Comparison of ENCODE assay signal across 14 cellular contexts in the genomic region with DNA sequence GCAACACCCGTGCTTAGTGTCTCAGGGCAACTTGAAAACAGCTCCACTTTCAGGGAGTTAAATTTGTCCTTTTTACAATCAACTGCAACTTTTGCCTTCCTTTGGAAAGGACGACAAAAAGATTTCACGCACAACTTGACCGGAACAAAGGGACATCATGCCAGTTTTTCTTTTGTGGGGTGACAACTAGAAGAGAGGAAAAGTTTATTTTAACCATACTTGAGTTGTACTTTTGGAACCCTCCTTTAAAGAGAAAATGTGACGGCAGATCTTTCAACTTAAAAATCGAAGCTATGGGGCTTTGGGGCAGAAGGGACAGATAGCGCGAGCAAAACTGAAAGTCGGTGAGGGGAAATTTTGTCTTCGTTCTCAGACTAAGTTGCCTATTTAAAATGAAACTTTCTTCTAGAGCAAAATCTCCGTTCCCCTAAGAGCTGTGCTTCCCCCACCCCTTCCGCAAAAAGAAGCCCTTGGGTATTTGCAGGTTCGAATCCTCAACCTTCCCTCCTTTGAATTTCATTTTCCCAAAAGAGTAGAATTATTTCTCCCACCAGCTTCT. TPM values are rescaled to one million over a fixed set of nuclear protein-coding genes. Genes with fewer than 3 reads are reported as not detected.
DNase-seq lines count a peak whose midpoint lies in the region; ATAC-seq, FAIRE-seq and TF ChIP-seq lines count a peak whose summit lies in the region.
"Had no signal": no experiment of that assay in that cellular context is flagged by ENCODE, and none has a peak within 500 bp of the region (broad histone marks: within the 10 kb centered on the region; RNA-seq: fewer than 3 reads in every experiment).

No MANE protein-coding gene starts in this region.

- H3K36me3 Mint-ChIP-seq in CD8-positive, alpha-beta T cell, result no peaks in the 10 kb centered on the region
- peaks cover 13% of the 10 kb centered on the region for H3K36me3 Mint-ChIP-seq in activated naive CD8-positive, alpha-beta T cell treated with anti-CD3 and anti-CD28 coated beads, Interleukin-2, amount 50 U/mL, for 24 hours (ENCODE audit: low read depth)
- peaks cover 20% of the 10 kb centered on the region for H3K36me3 Mint-ChIP-seq in natural killer cell

- peaks cover 23% of the 10 kb centered on the region for H3K4me1 Mint-ChIP-seq in CD8-positive, alpha-beta T cell (ENCODE audit: low read depth)
- peaks cover 23% of the 10 kb centered on the region for H3K4me1 Mint-ChIP-seq in activated naive CD8-positive, alpha-beta T cell treated with anti-CD3 and anti-CD28 coated beads, Interleukin-2, amount 50 U/mL, for 24 hours
- H3K4me1 Mint-ChIP-seq in natural killer cell, result peaks cover 12 to 24% of the 10 kb centered on the region in 2 donors

- CTCF ChIA-PET in CD8-positive, alpha-beta T cell (lab: Charles Lee), result no interaction called here

- no peak overlapping the region for H3K4me3 ChIP-seq in CD8-positive, alpha-beta T cell (ENCODE audit: low read depth, low read length)
- H3K4me3 ChIP-seq in testis, result no peak overlapping the region
- H3K4me3 ChIP-seq: heart right ventricle had no signal

- TF ChIP-seq POLR2A in testis (IDR thresholded peaks at IDR 0.05), result no peak
- no peak for TF ChIP-seq POLR2A in GM18505 (IDR thresholded peaks at IDR 0.05; ENCODE audit: borderline replicate concordance, extremely low read depth, insufficient read depth, insufficient read length)

- no peaks in the 10 kb centered on the region for H3K9me3 ChIP-seq in CD8-positive, alpha-beta T cell (ENCODE audit: low read length)
- no peaks in the 10 kb centered on the region for H3K9me3 ChIP-seq in testis
- H3K9me3 ChIP-seq: heart right ventricle had no signal

- no peak overlapping the region for H3K27ac Mint-ChIP-seq in CD8-positive, alpha-beta T cell
- peak overlapping the region; percentile 39 for H3K27ac Mint-ChIP-seq in activated naive CD8-positive, alpha-beta T cell treated with anti-CD3 and anti-CD28 coated beads, Interleukin-2, amount 50 U/mL, for 24 hours
- no peak overlapping the region for H3K27ac Mint-ChIP-seq in natural killer cell

- H3K9me3 Mint-ChIP-seq in CD8-positive, alpha-beta T cell, result peaks cover 4% of the 10 kb centered on the region
- H3K9me3 Mint-ChIP-seq in activated naive CD8-positive, alpha-beta T cell treated with anti-CD3 and anti-CD28 coated beads, Interleukin-2, amount 50 U/mL, for 24 hours, result peaks cover 20% of the 10 kb centered on the region
- peaks cover 2% of the 10 kb centered on the region in 2 donors for H3K9me3 Mint-ChIP-seq in natural killer cell

- WGBS in testis, 2 donors, result 7 to 10% methylated on average over 13 of the region's 13 CpGs

- no peak overlapping the region for H3K27ac ChIP-seq in CD8-positive, alpha-beta T cell (ENCODE audit: low read depth, low read length)
- H3K27ac ChIP-seq in testis, result no peak overlapping the region
- H3K27ac ChIP-seq: heart right ventricle had no signal

- POLR2A ChIA-PET in CD8-positive, alpha-beta T cell (lab: Charles Lee), result interaction anchor here (1.0 kb wide), 1 partner anchor 9 kb away, joined by 3 read pairs; no protein-coding TSS in a partner anchor

- peak; percentile 62 for FAIRE-seq in GM19239 (lab: Jason Lieb, UNC)

- no peak for DNase-seq in CD8-positive, alpha-beta T cell
- DNase-seq in GM19239 (ENCODE audit: insufficient read length, low spot score) (no peak), natural killer cell (no peak), testis (no peak), NCI-H226 (no peak)
- no peak for DNase-seq in activated naive CD8-positive, alpha-beta T cell treated with anti-CD3 and anti-CD28 coated beads, Interleukin-2, amount 50 U/mL, for 24 hours
- no peak for DNase-seq in stimulated activated CD4-positive, alpha-beta T cell treated with anti-CD3 and anti-CD28 coated beads, Interleukin-12 subunit alpha, Interleukin-12 subunit beta, amount 100 ng/mL, for 4 hours
- DNase-seq: activated CD4-positive, CD25-positive, alpha-beta regulatory T cell; effector CD4-positive, alpha-beta T cell; heart right ventricle; NCI-H1048; NCI-H524 had no signal

- H3K4me1 ChIP-seq in CD8-positive, alpha-beta T cell (ENCODE audit: insufficient read depth, low read length), result peaks cover 22% of the 10 kb centered on the region
- H3K4me1 ChIP-seq in testis, result no peaks in the 10 kb centered on the region

- TF ChIP-seq CTCF in CD8-positive, alpha-beta T cell (IDR thresholded peaks at IDR 0.05), result no peak
- TF ChIP-seq CTCF in natural killer cell (IDR thresholded peaks at IDR 0.05) (no peak), testis (IDR thresholded peaks at IDR 0.05) (no peak)

- peaks cover 74% of the 10 kb centered on the region for H3K27me3 Mint-ChIP-seq in CD8-positive, alpha-beta T cell (ENCODE audit: low read depth)
- H3K27me3 Mint-ChIP-seq in activated naive CD8-positive, alpha-beta T cell treated with anti-CD3 and anti-CD28 coated beads, Interleukin-2, amount 50 U/mL, for 24 hours, result peaks cover 80% of the 10 kb centered on the region
- peaks cover 63 to 68% of the 10 kb centered on the region in 2 donors for H3K27me3 Mint-ChIP-seq in natural killer cell (ENCODE audit: low read depth in 2 of 2)

- no peaks in the 10 kb centered on the region for H3K36me3 ChIP-seq in CD8-positive, alpha-beta T cell (ENCODE audit: insufficient read depth, low read length)
- H3K36me3 ChIP-seq in testis (ENCODE audit: low read depth, missing control alignments), result no peaks in the 10 kb centered on the region
- H3K36me3 ChIP-seq: heart right ventricle had no signal

- intact Hi-C loops in CD8-positive, alpha-beta T cell (cut with DNase I, micrococcal nuclease), result no loop called here
- intact Hi-C loops in natural killer cell (cut with micrococcal nuclease) (no loop called here), testis (cut with DNase I; ENCODE audit: low total_unique reads) (no loop called here)

- ATAC-seq in CD8-positive, alpha-beta T cell, result no peak
- no peak for ATAC-seq in activated naive CD8-positive, alpha-beta T cell treated with anti-CD3 and anti-CD28 coated beads, Interleukin-2, amount 50 U/mL, for 24 hours
- ATAC-seq in natural killer cell (no peak), GM18505 (IDR thresholded peaks at IDR 0.05; ENCODE audit: unreplicated experiment) (no peak)
- ATAC-seq: heart right ventricle, Right ventricle myocardium inferior had no signal

- H3K27me3 ChIP-seq in CD8-positive, alpha-beta T cell (ENCODE audit: insufficient read depth, low read length), result peaks cover 66% of the 10 kb centered on the region
- H3K27me3 ChIP-seq in testis, result peaks cover 5% of the 10 kb centered on the region

- H3K4me3 Mint-ChIP-seq in CD8-positive, alpha-beta T cell, result peak overlapping the region; percentile 23
- H3K4me3 Mint-ChIP-seq in activated naive CD8-positive, alpha-beta T cell treated with anti-CD3 and anti-CD28 coated beads, Interleukin-2, amount 50 U/mL, for 24 hours, result peak overlapping the region; percentile 11
- peak overlapping the region; percentile 75 for H3K4me3 Mint-ChIP-seq in natural killer cell

RNA-seq across cellular contexts. Expression of a gene that starts 5.5 kb away (rescaled TPM):
- not detected for total RNA-seq in CD8-positive, alpha-beta T cell
- total RNA-seq in natural killer cell, result not detected
- under 1 TPM; 0.79 to 0.93 TPM for total RNA-seq in testis
- polyA plus RNA-seq in testis (ENCODE audit: insufficient read depth, low read depth, low replicate concordance), result 0.69 TPM

Comparison
In these comparisons a context has a peak if more than half of its experiments do, and no peak if none do; other contexts are left out.
1. H3K4me3 Mint-ChIP-seq: peak in every context shown above with its lines; median percentile 75 in natural killer cell; 23 in CD8-positive, alpha-beta T cell; 11 in activated naive CD8-positive, alpha-beta T cell treated with anti-CD3 and anti-CD28 coated beads, Interleukin-2, amount 50 U/mL, for 24 hours.